15 cellular contexts compared by ENCODE assay signal in the genomic region with DNA sequence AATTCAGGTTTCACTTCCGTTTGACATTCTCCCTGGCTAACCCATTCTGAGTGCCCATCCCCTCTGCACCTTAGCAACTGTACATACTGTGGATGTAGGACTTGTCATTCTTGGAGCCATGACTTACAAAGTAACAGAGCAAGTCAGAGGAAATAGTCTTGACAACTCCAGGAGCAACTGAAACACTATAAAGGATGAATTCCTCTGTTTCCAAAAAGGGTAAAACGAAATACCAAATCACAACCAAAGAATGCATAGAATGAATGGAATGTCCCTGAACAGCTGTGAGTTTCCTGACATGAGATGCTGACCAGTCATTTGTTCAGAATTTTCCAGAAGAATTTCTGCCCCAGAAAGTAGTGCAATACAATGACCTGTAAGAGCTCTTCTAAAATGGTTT.
A peak's percentile ranks its signal among the peaks of the same experiment; 100 is the strongest.
DNase-seq lines count a peak whose midpoint lies in the region; ATAC-seq, FAIRE-seq and TF ChIP-seq lines count a peak whose summit lies in the region.
"Had no signal": no experiment of that assay in that cellular context is flagged by ENCODE, and none has a peak within 500 bp of the region (broad histone marks: within the 10 kb centered on the region; RNA-seq: fewer than 3 reads in every experiment).

No MANE protein-coding gene starts in this region.

- CTCF ChIA-PET in activated CD4-positive, alpha-beta T cell treated with anti-CD3 and anti-CD28 coated beads, Interleukin-2, amount 10 ng/mL, durations not matched to agents 7 days and 5 days (lab: Charles Lee) = no interaction called here

- ATAC-seq in GM19467 (IDR thresholded peaks at IDR 0.05; ENCODE audit: unreplicated experiment) = no peak
- ATAC-seq: body of pancreas had no signal

- peaks cover 26% of the 10 kb centered on the region for H3K4me1 ChIP-seq in astrocyte (ENCODE audit: insufficient read depth, low read length)
- H3K4me1 ChIP-seq: parathyroid adenoma had no signal

- H3K27me3 ChIP-seq in astrocyte (ENCODE audit: insufficient read depth, low read length) = no peaks in the 10 kb centered on the region
- H3K27me3 ChIP-seq: body of pancreas had no signal

- H3K9ac ChIP-seq in astrocyte (ENCODE audit: low read length) = peak overlapping the region; percentile 26
- H3K9ac ChIP-seq: parathyroid adenoma had no signal

- H3K4me3 ChIP-seq in astrocyte (ENCODE audit: insufficient read depth, low read depth, low read length) = peak overlapping the region; percentile 29
- H3K4me3 ChIP-seq: body of pancreas, stomach had no signal

- H3K9me3 ChIP-seq in astrocyte (ENCODE audit: insufficient read depth, low read depth, low read length) = no peaks in the 10 kb centered on the region
- H3K9me3 ChIP-seq: body of pancreas had no signal

- peak; percentile 99 for FAIRE-seq in astrocyte (lab: Jason Lieb, UNC)
- FAIRE-seq: A204.1 had no signal

- POLR2A ChIA-PET in activated CD4-positive, alpha-beta T cell treated with anti-CD3 and anti-CD28 coated beads, Interleukin-2, amount 10 ng/mL, durations not matched to agents 7 days and 5 days (lab: Charles Lee) = no interaction called here

- H3K4me3 Mint-ChIP-seq in astrocyte (ENCODE audit: unreplicated experiment) = no peak overlapping the region
- H3K4me3 Mint-ChIP-seq in activated CD4-positive, alpha-beta T cell treated with anti-CD3 and anti-CD28 coated beads, Interleukin-2, amount 10 ng/mL, durations not matched to agents 7 days and 5 days = no peak overlapping the region

- H3K4me1 Mint-ChIP-seq in astrocyte (ENCODE audit: low read depth, unreplicated experiment) = peaks cover 39% of the 10 kb centered on the region
- H3K4me1 Mint-ChIP-seq in activated CD4-positive, alpha-beta T cell treated with anti-CD3 and anti-CD28 coated beads, Interleukin-2, amount 10 ng/mL, durations not matched to agents 7 days and 5 days = no peaks in the 10 kb centered on the region

- peaks cover 1% of the 10 kb centered on the region for H3K9me3 Mint-ChIP-seq in astrocyte (ENCODE audit: unreplicated experiment)
- peaks cover 2% of the 10 kb centered on the region for H3K9me3 Mint-ChIP-seq in activated CD4-positive, alpha-beta T cell treated with anti-CD3 and anti-CD28 coated beads, Interleukin-2, amount 10 ng/mL, durations not matched to agents 7 days and 5 days

- H3K4me2 ChIP-seq in astrocyte (ENCODE audit: low read length) = peak overlapping the region; percentile 75

- peak overlapping the region; percentile 61 for H3K27ac ChIP-seq in astrocyte (ENCODE audit: low read depth, low read length)
- H3K27ac ChIP-seq: body of pancreas, parathyroid adenoma, stomach, WERI-Rb-1 had no signal

- peak overlapping the region; percentile 19 for H2AFZ ChIP-seq in astrocyte (ENCODE audit: low read depth, low read length)
- H2AFZ ChIP-seq: parathyroid adenoma had no signal

- H3K79me2 ChIP-seq in astrocyte (ENCODE audit: insufficient read depth, low read length) = no peaks in the 10 kb centered on the region
- H3K79me2 ChIP-seq: parathyroid adenoma had no signal

- no peak for TF ChIP-seq CTCF in astrocyte (IDR thresholded peaks at IDR 0.05; ENCODE audit: insufficient read depth, low read depth, low read length)

- H3K27me3 Mint-ChIP-seq in astrocyte (ENCODE audit: low read depth, unreplicated experiment) = no peaks in the 10 kb centered on the region
- H3K27me3 Mint-ChIP-seq in activated CD4-positive, alpha-beta T cell treated with anti-CD3 and anti-CD28 coated beads, Interleukin-2, amount 10 ng/mL, durations not matched to agents 7 days and 5 days = peaks cover 8% of the 10 kb centered on the region

- peak overlapping the region; percentile 94 for H3K27ac Mint-ChIP-seq in astrocyte (ENCODE audit: unreplicated experiment)
- H3K27ac Mint-ChIP-seq in activated CD4-positive, alpha-beta T cell treated with anti-CD3 and anti-CD28 coated beads, Interleukin-2, amount 10 ng/mL, durations not matched to agents 7 days and 5 days = no peak overlapping the region

- no peaks in the 10 kb centered on the region for H4K20me1 ChIP-seq in astrocyte (ENCODE audit: insufficient read depth, low read length)

- no peaks in the 10 kb centered on the region for H3K36me3 ChIP-seq in astrocyte (ENCODE audit: insufficient read depth, low read length)
- H3K36me3 ChIP-seq: stomach, WERI-Rb-1 had no signal

- peaks cover 2% of the 10 kb centered on the region for H3K36me3 Mint-ChIP-seq in astrocyte (ENCODE audit: low read depth, unreplicated experiment)
- H3K36me3 Mint-ChIP-seq in activated CD4-positive, alpha-beta T cell treated with anti-CD3 and anti-CD28 coated beads, Interleukin-2, amount 10 ng/mL, durations not matched to agents 7 days and 5 days (ENCODE audit: low read depth) = no peaks in the 10 kb centered on the region

- DNase-seq in SIG-M5 treated with dmso at 0.1 percent for 504 hours (lab: John Stamatoyannopoulos, UW; ENCODE audit: unreplicated experiment) (peak; percentile 53), SIG-M5 (lab: John Stamatoyannopoulos, UW) (no peak), astrocyte (ENCODE audit: low read depth) (peak; percentile 89), glomerular endothelial cell (ENCODE audit: extremely low read depth, low read depth, low spot score) (peak; percentile 7), NCI-H146 (lab: John Stamatoyannopoulos, UW) (no peak)
- DNase-seq in activated effector memory CD4-positive, alpha-beta T cell treated with Interleukin-2 at 50 U/mL for 16 hours = no peak
- DNase-seq in activated CD4-positive, alpha-beta T cell treated with anti-CD3 and anti-CD28 coated beads, Interleukin-2, amount 10 ng/mL, durations not matched to agents 7 days and 5 days = no peak
- DNase-seq: body of pancreas; DMS53; stimulated activated CD4-positive, alpha-beta T cell treated with anti-CD3 and anti-CD28 coated beads, Interleukin-4, amount 100 ng/mL, for 24 hours; stomach; WERI-Rb-1 had no signal

Comparison
In these comparisons a context has a peak if more than half of its experiments do, and no peak if none do; other contexts are left out.
1. DNase-seq: peak in SIG-M5 treated with dmso at 0.1 percent for 504 hours (single experiment), astrocyte (single experiment) and glomerular endothelial cell (single experiment); none in SIG-M5 (single experiment), activated effector memory CD4-positive, alpha-beta T cell treated with Interleukin-2 at 50 U/mL for 16 hours (single experiment), NCI-H146 (single experiment) and activated CD4-positive, alpha-beta T cell treated with anti-CD3 and anti-CD28 coated beads, Interleukin-2, amount 10 ng/mL, durations not matched to agents 7 days and 5 days (single experiment).